24 cellular contexts compared by ENCODE assay signal in the genomic region with DNA sequence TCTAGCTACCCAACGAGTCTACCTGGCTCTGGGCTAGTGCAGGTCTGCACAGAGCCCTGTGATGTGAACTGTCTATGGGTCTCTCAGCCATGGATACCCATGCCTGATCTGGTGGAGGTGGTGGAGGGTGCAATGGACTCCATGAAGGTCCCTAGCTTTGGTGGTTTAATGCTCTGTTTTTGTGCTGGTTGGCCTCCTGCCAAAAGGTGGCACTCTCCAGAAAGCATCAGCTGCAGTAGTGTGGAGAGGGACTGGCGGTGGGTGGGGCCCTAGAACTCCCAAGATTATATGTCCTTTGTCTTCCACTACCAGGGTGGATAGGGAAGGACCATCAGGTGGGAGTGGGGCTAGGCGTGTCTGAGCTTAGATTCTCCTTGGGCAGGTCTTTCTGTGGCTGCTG.
"Had no signal": no experiment of that assay in that cellular context is flagged by ENCODE, and none has a peak within 500 bp of the region (broad histone marks: within the 10 kb centered on the region; RNA-seq: fewer than 3 reads in every experiment).

No MANE protein-coding gene starts in this region.

- FAIRE-seq: kidney had no signal

- H3K36me3 ChIP-seq: gastroesophageal sphincter, heart left ventricle, neutrophil, prostate gland, right atrium auricular region, sigmoid colon, stomach, thyroid gland, vagina had no signal

- H3K4me2 ChIP-seq: hepatocyte had no signal

- ATAC-seq: esophagus mucosa; foreskin keratinocyte; gastroesophageal sphincter; heart left ventricle; left lobe of liver; natural killer cell; stimulated activated effector memory CD8-positive, alpha-beta T cell treated with anti-CD3 and anti-CD28 coated beads, Interleukin-12 subunit alpha, Interleukin-12 subunit beta, amount 100 ng/mL, for 72 hours had no signal

- H2AFZ ChIP-seq: hepatocyte had no signal

- H3K27me3 ChIP-seq: gastroesophageal sphincter, heart left ventricle, hepatocyte, right atrium auricular region, sigmoid colon, stomach, thyroid gland, vagina had no signal

- H3K27ac ChIP-seq: epithelial cell of prostate, foreskin keratinocyte, gastroesophageal sphincter, heart left ventricle, hepatocyte, neutrophil, prostate gland, right atrium auricular region, sigmoid colon, stomach, thyroid gland, vagina had no signal

- DNase-seq: effector CD8-positive, alpha-beta T cell; endodermal cell; foreskin keratinocyte; heart left ventricle; kidney; natural killer cell; sigmoid colon; stimulated activated CD4-positive, alpha-beta T cell treated with anti-CD3 and anti-CD28 coated beads, Interleukin-2, amount 100 ng/mL, for 24 hours; stimulated activated CD4-positive, alpha-beta T cell treated with anti-CD3 and anti-CD28 coated beads, Interleukin-4, amount 100 ng/mL, for 24 hours; stimulated activated naive CD4-positive, alpha-beta T cell treated with Interleukin-2 at 50 U/mL for 16 hours; stomach; thyroid gland; trophoblast cell had no signal

- H3K9me3 ChIP-seq: neutrophil, prostate gland, sigmoid colon, stomach, thyroid gland, vagina had no signal

- H3K4me3 ChIP-seq: gastroesophageal sphincter, heart left ventricle, hepatocyte, lung, prostate gland, right atrium auricular region, sigmoid colon, stomach, thyroid gland, vagina had no signal

- H3K79me2 ChIP-seq: hepatocyte had no signal

- H3K4me1 ChIP-seq: foreskin keratinocyte, gastroesophageal sphincter, prostate gland, right atrium auricular region, sigmoid colon, stomach, thyroid gland, vagina had no signal
